ENCODE assay signal across 29 cellular contexts in the genomic region with DNA sequence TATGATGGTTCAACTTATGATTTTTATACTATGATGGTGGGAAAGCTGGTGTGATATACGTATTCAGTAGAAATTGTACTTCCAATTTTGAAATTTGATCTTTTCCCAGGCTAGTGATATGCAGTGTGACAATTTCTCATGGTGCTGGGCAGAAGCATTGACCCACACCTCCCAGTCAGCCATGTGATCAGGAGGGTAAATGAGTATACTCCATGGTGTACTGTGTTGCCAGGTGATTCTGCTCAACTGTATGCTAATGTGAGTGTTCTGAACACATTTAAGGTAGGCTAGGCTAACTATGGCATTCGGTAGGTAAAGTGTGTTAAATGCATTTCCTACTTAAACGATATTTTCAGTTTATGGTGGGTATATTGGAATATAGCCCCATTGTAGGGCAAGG.
"Had no signal": no experiment of that assay in that cellular context is flagged by ENCODE, and none has a peak within 500 bp of the region (broad histone marks: within the 10 kb centered on the region; RNA-seq: fewer than 3 reads in every experiment).

No MANE protein-coding gene starts in this region.

- H3K4me3 Mint-ChIP-seq: activated CD4-positive, alpha-beta memory T cell treated with anti-CD3 and anti-CD28 coated beads for 36 hours; activated CD4-positive, alpha-beta T cell treated with anti-CD3 and anti-CD28 coated beads, Interleukin-2, amount 10 ng/mL, durations not matched to agents 24 days and 14 days; activated T-cell treated with anti-CD3 and anti-CD28 coated beads, Interleukin-2, amount 50 U/mL, for 24 hours; stimulated activated naive B cell treated with anti-CD40 and anti-IgM and Interleukin-4, amounts not matched to agents 10 μg/mL and 1 μg/mL and 100 μg/mL, for 72 hours; T-helper 1 cell treated with Interleukin-12 subunit alpha and Interleukin-12 subunit beta and Interleukin-4 antibody, amounts not matched to agents 30 μg/mL and 1 μg/mL, for 36 hours had no signal

- H3K4me3 ChIP-seq: adrenal gland, body of pancreas, lung, pancreas, prostate gland, right atrium auricular region, stomach, thyroid gland had no signal

- H3K4me1 ChIP-seq: body of pancreas, pancreas, prostate gland had no signal

- H3K27ac ChIP-seq: adrenal gland, body of pancreas, pancreas, prostate gland, right atrium auricular region, stomach, thyroid gland, WERI-Rb-1 had no signal

- H3K27me3 ChIP-seq: adrenal gland, body of pancreas, pancreas, right atrium auricular region, stomach, thyroid gland had no signal

- ATAC-seq: activated naive CD4-positive, alpha-beta T cell treated with anti-CD3 and anti-CD28 coated beads, Interleukin-2, amount 50 U/mL, for 72 hours; body of pancreas; left cardiac atrium; stimulated activated naive B cell treated with anti-CD40 and anti-IgM and Interleukin-4, amounts not matched to agents 10 μg/mL and 1 μg/mL and 100 μg/mL, for 72 hours had no signal

- H3K27me3 Mint-ChIP-seq: activated CD4-positive, alpha-beta memory T cell treated with anti-CD3 and anti-CD28 coated beads for 36 hours; activated CD4-positive, alpha-beta T cell treated with anti-CD3 and anti-CD28 coated beads, Interleukin-2, amount 10 ng/mL, durations not matched to agents 24 days and 14 days; activated T-cell treated with anti-CD3 and anti-CD28 coated beads, Interleukin-2, amount 50 U/mL, for 24 hours; stimulated activated naive B cell treated with anti-CD40 and anti-IgM and Interleukin-4, amounts not matched to agents 10 μg/mL and 1 μg/mL and 100 μg/mL, for 72 hours had no signal

- DNase-seq: activated CD4-positive, alpha-beta memory T cell treated with anti-CD3 and anti-CD28 coated beads for 36 hours; activated CD4-positive, alpha-beta T cell treated with anti-CD3 and anti-CD28 coated beads, Interleukin-2, amount 10 ng/mL, durations not matched to agents 24 days and 14 days; activated CD4-positive, CD25-positive, alpha-beta regulatory T cell treated with anti-CD3 and anti-CD28 coated beads, Interleukin-2, amount 50 U/mL, for 72 hours; activated CD8-positive, alpha-beta memory T cell treated with anti-CD3 and anti-CD28 coated beads, Interleukin-2, amount 50 U/mL, for 4 hours; activated naive CD4-positive, alpha-beta T cell; activated T-cell treated with anti-CD3 and anti-CD28 coated beads, Interleukin-2, amount 50 U/mL, for 24 hours; adrenal gland; aorta; body of pancreas; caudate nucleus; cortex of kidney; head of caudate nucleus; hippocampal formation; left cardiac atrium; mesendoderm; pancreas; stimulated activated CD4-positive, alpha-beta T cell treated with anti-CD3 and anti-CD28 coated beads, Interleukin-15, amount 100 ng/mL, for 24 hours; stimulated activated CD4-positive, alpha-beta T cell treated with anti-CD3 and anti-CD28 coated beads, Interleukin-2, amount 100 ng/mL, for 24 hours; stimulated activated naive B cell treated with anti-CD40 and anti-IgM and Interleukin-4, amounts not matched to agents 10 μg/mL and 1 μg/mL and 100 μg/mL, for 72 hours; stomach; SW 1271; T1000; thyroid gland; WERI-Rb-1 had no signal

- H3K27ac Mint-ChIP-seq: activated CD4-positive, alpha-beta memory T cell treated with anti-CD3 and anti-CD28 coated beads for 36 hours; activated CD4-positive, alpha-beta T cell treated with anti-CD3 and anti-CD28 coated beads, Interleukin-2, amount 10 ng/mL, durations not matched to agents 24 days and 14 days; activated naive CD4-positive, alpha-beta T cell treated with anti-CD3 and anti-CD28 coated beads, Interleukin-2, amount 50 U/mL, for 72 hours; activated T-cell treated with anti-CD3 and anti-CD28 coated beads, Interleukin-2, amount 50 U/mL, for 24 hours; stimulated activated naive B cell treated with anti-CD40 and anti-IgM and Interleukin-4, amounts not matched to agents 10 μg/mL and 1 μg/mL and 100 μg/mL, for 72 hours; T-helper 1 cell treated with Interleukin-12 subunit alpha and Interleukin-12 subunit beta and Interleukin-4 antibody, amounts not matched to agents 30 μg/mL and 1 μg/mL, for 36 hours had no signal

- H3K9me3 ChIP-seq: adrenal gland, body of pancreas, pancreas, prostate gland, thyroid gland had no signal

- H3K36me3 ChIP-seq: adrenal gland, pancreas, prostate gland, right atrium auricular region, thyroid gland, WERI-Rb-1 had no signal

- H3K9me3 Mint-ChIP-seq: activated CD4-positive, alpha-beta T cell treated with anti-CD3 and anti-CD28 coated beads, Interleukin-2, amount 10 ng/mL, durations not matched to agents 24 days and 14 days; activated T-cell treated with anti-CD3 and anti-CD28 coated beads, Interleukin-2, amount 50 U/mL, for 24 hours; stimulated activated naive B cell treated with anti-CD40 and anti-IgM and Interleukin-4, amounts not matched to agents 10 μg/mL and 1 μg/mL and 100 μg/mL, for 72 hours had no signal
